ENCODE assay signal across 12 cellular contexts in the genomic region with DNA sequence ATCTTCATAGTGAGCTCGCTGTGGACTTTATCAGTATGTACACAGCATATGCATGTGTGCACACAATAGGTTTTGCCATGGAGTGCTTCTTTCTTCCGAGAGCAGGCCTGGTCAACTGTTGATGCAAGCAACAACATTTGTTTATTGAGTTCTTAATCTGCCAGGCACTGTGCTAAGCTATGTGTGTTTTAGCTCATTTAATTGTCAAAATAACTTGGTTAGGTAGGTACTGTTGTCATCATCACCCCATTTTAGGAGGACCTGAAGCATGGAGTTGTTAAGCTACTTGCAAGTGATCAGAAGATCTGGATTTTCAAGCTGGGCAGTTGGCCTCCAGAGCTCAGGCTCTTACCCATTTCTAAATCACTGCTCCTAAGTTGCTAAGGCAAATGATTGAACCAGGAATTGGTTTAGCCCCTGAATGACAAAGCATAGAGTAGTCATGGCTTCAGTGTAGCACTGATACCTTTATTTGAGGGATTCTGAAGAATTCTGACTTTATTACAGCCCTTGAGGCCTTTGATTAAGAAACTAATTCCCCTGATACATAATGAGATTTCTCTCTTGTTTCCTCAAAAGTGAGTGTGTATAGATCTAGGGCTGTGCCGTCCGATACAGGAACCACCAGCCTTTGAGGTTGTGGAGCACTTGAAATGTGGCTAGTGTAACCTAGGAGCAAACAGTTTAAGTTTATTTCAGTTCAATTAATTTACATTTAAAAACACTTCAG.
A peak's percentile ranks its signal among the peaks of the same experiment; 100 is the strongest.
DNase-seq lines count a peak whose midpoint lies in the region; ATAC-seq and TF ChIP-seq lines count a peak whose summit lies in the region.
"Had no signal": no experiment of that assay in that cellular context is flagged by ENCODE, and none has a peak within 500 bp of the region (broad histone marks: within the 10 kb centered on the region; RNA-seq: fewer than 3 reads in every experiment).

No MANE protein-coding gene starts in this region.

- no peaks in the 10 kb centered on the region for H3K27me3 ChIP-seq in esophagus squamous epithelium
- no peaks in the 10 kb centered on the region for H3K27me3 ChIP-seq in rectal smooth muscle tissue (ENCODE audit: control insufficient read depth, insufficient read depth, low read length)
- H3K27me3 ChIP-seq: pancreas had no signal

- no peaks in the 10 kb centered on the region for H3K9me3 Mint-ChIP-seq in Calu3 (ENCODE audit: low read depth, unreplicated experiment)

- H3K4me3 Mint-ChIP-seq in Calu3 (ENCODE audit: low read depth, unreplicated experiment), result peak overlapping the region; percentile 58

- intact Hi-C loops in Calu3 (cut with micrococcal nuclease; ENCODE audit: unreplicated experiment) (loop anchor here (5.0 kb wide), 4 partner anchors 39 to 266 kb away; a partner anchor contains a TSS), esophagus squamous epithelium (cut with DNase I) (no loop called here)

- TF ChIP-seq CTCF in Calu3 (IDR thresholded peaks at IDR 0.05; ENCODE audit: unreplicated experiment), result no peak
- no peak for TF ChIP-seq CTCF in esophagus squamous epithelium (IDR thresholded peaks at IDR 0.05)

- peak overlapping the region; percentile 70 for H3K27ac Mint-ChIP-seq in Calu3 (ENCODE audit: unreplicated experiment)

- BruUV-seq in Calu3 (replicated peaks; lab: Mats Ljungman, UMichigan), result no TSS peak

- H3K27ac ChIP-seq in esophagus squamous epithelium (peak overlapping the region in 3 of 4 donors; percentile 25 to 45 (median 42)), rectal smooth muscle tissue (ENCODE audit: low read depth, low read length) (peak overlapping the region; percentile 21)

- ATAC-seq in GM21737 (IDR thresholded peaks at IDR 0.05; ENCODE audit: unreplicated experiment), result no peak
- no peak for ATAC-seq in HG02798 (IDR thresholded peaks at IDR 0.05; ENCODE audit: poor library complexity, unreplicated experiment)
- ATAC-seq in GM19023 (IDR thresholded peaks at IDR 0.05; ENCODE audit: unreplicated experiment), result no peak

- no peak for DNase-seq in Calu3
- DNase-seq in MV-4-11 (lab: John Stamatoyannopoulos, UW), result peak; percentile 43
- DNase-seq in esophagus squamous epithelium (lab: John Stamatoyannopoulos, UW), result no peak
- DNase-seq in hepatic stellate cell (ENCODE audit: low spot score), result no peak
- DNase-seq: activated naive CD4-positive, alpha-beta T cell treated with Interleukin-2 at 50 U/mL for 16 hours; kidney glomerular epithelial cell; NCI-H1092 treated with DMSO at 0.1 percent for 48 hours; pancreas had no signal

- H3K9ac ChIP-seq in rectal smooth muscle tissue (ENCODE audit: low read length), result no peak overlapping the region

- H3K4me1 Mint-ChIP-seq in Calu3 (ENCODE audit: low read depth, unreplicated experiment), result peaks cover 74% of the 10 kb centered on the region

- WGBS in esophagus squamous epithelium, 2 donors, result 57 to 67% methylated on average over 4 of the region's 4 CpGs

- no peaks in the 10 kb centered on the region for H3K36me3 ChIP-seq in esophagus squamous epithelium
- no peaks in the 10 kb centered on the region for H3K36me3 ChIP-seq in rectal smooth muscle tissue (ENCODE audit: control insufficient read depth, insufficient read depth, low read length)
- H3K36me3 ChIP-seq: pancreas had no signal

- H3K27me3 Mint-ChIP-seq in Calu3 (ENCODE audit: unreplicated experiment), result no peaks in the 10 kb centered on the region

- no peaks in the 10 kb centered on the region for H3K36me3 Mint-ChIP-seq in Calu3 (ENCODE audit: insufficient read depth, unreplicated experiment)

- H3K4me1 ChIP-seq in esophagus squamous epithelium (peaks cover 12 to 67% (median 42%) of the 10 kb centered on the region in 3 donors), rectal smooth muscle tissue (ENCODE audit: control insufficient read depth, insufficient read depth, low read length) (peaks cover 27% of the 10 kb centered on the region)

- CTCF ChIA-PET in Calu3 (lab: Charles Lee), result interaction anchor here (0.9 to 3.9 kb wide), 4 partner anchors 18 to 131 kb away, joined by 3 to 21 read pairs (median 3); no protein-coding TSS in a partner anchor

- H3K9me3 ChIP-seq in esophagus squamous epithelium, result no peaks in the 10 kb centered on the region
- H3K9me3 ChIP-seq: pancreas had no signal

- H3K4me3 ChIP-seq in esophagus squamous epithelium (no peak overlapping the region), rectal smooth muscle tissue (ENCODE audit: low read length) (no peak overlapping the region)
- H3K4me3 ChIP-seq: pancreas had no signal

- TF ChIP-seq POLR2A in esophagus squamous epithelium (IDR thresholded peaks at IDR 0.05), result no peak
